In genomic region chr17:38457577-38458371, GRCh38 we compare ENCODE assay signal across 15 cellular contexts.
"Had no signal": no experiment of that assay in that cellular context is flagged by ENCODE, and none has a peak within 500 bp of the region (broad histone marks: within the 10 kb centered on the region; RNA-seq: fewer than 3 reads in every experiment).

No MANE protein-coding gene starts in this region.

- H3K36me3 ChIP-seq: colonic mucosa, pancreas had no signal

- H3K27me3 ChIP-seq: colonic mucosa, esophagus muscularis mucosa, pancreas, tibial artery, vagina had no signal

- FAIRE-seq: kidney, pancreas had no signal

- H3K27ac ChIP-seq: colonic mucosa, esophagus muscularis mucosa, pancreas, tibial artery, vagina had no signal

- H3K4me3 ChIP-seq: colonic mucosa, esophagus muscularis mucosa, pancreas, tibial artery, vagina had no signal

- H3K36me3 Mint-ChIP-seq: activated naive CD4-positive, alpha-beta T cell treated with anti-CD3 and anti-CD28 coated beads, Interleukin-2, amount 10 ng/mL, durations not matched to agents 7 days and 5 days; stimulated activated memory B cell treated with anti-CD40 and anti-IgM and Interleukin-4, amounts not matched to agents 10 μg/mL and 1 μg/mL and 100 μg/mL, for 72 hours; T-cell had no signal

- H3K4me1 ChIP-seq: colonic mucosa, pancreas had no signal

- ATAC-seq: pancreas; stimulated activated memory B cell treated with anti-CD40 and anti-IgM and Interleukin-4, amounts not matched to agents 10 μg/mL and 1 μg/mL and 100 μg/mL, for 72 hours; T-cell had no signal

- H3K9me3 Mint-ChIP-seq: activated naive CD4-positive, alpha-beta T cell treated with anti-CD3 and anti-CD28 coated beads, Interleukin-2, amount 10 ng/mL, durations not matched to agents 7 days and 5 days; activated T-helper 2 cell treated with anti-CD3 and anti-CD28 coated beads, Interferon-gamma antibody, Interleukin-2, Interleukin-4, amounts not matched to agents 10 μg/mL and 5 μg/mL and 100 μg/mL, durations not matched to agents 14 hours and 24 hours and 36 hours; neural crest cell; stimulated activated memory B cell treated with anti-CD40 and anti-IgM and Interleukin-4, amounts not matched to agents 10 μg/mL and 1 μg/mL and 100 μg/mL, for 72 hours; T-cell had no signal

- H3K27ac Mint-ChIP-seq: activated naive CD4-positive, alpha-beta T cell treated with anti-CD3 and anti-CD28 coated beads, Interleukin-2, amount 10 ng/mL, durations not matched to agents 7 days and 5 days; activated T-helper 2 cell treated with anti-CD3 and anti-CD28 coated beads, Interferon-gamma antibody, Interleukin-2, Interleukin-4, amounts not matched to agents 10 μg/mL and 5 μg/mL and 100 μg/mL, durations not matched to agents 14 hours and 24 hours and 36 hours; stimulated activated memory B cell treated with anti-CD40 and anti-IgM and Interleukin-4, amounts not matched to agents 10 μg/mL and 1 μg/mL and 100 μg/mL, for 72 hours; T-cell had no signal

- H3K9me3 ChIP-seq: colonic mucosa, esophagus muscularis mucosa, pancreas, tibial artery, vagina had no signal

- DNase-seq: activated CD4-positive, CD25-positive, alpha-beta regulatory T cell treated with anti-CD3 and anti-CD28 coated beads, Interleukin-2, amount 50 U/mL, for 72 hours; activated naive CD4-positive, alpha-beta T cell treated with anti-CD3 and anti-CD28 coated beads, Interleukin-2, amount 10 ng/mL, durations not matched to agents 7 days and 5 days; activated T-cell treated with anti-CD3 and anti-CD28 coated beads, Interleukin-2, amount 50 U/mL, for 1 hour; colonic mucosa; hippocampal formation; kidney; pancreas; T-cell; T-helper 9 cell; tibial artery had no signal

- H3K4me3 Mint-ChIP-seq: activated naive CD4-positive, alpha-beta T cell treated with anti-CD3 and anti-CD28 coated beads, Interleukin-2, amount 10 ng/mL, durations not matched to agents 7 days and 5 days; neural crest cell; stimulated activated memory B cell treated with anti-CD40 and anti-IgM and Interleukin-4, amounts not matched to agents 10 μg/mL and 1 μg/mL and 100 μg/mL, for 72 hours; T-cell had no signal
